1 cellular context compared by ENCODE assay signal in genomic region chr1:84705503-84705902, GRCh38.
TF ChIP-seq lines count a peak whose summit lies in the region.

No MANE protein-coding gene starts in this region.

TF ChIP-seq in IMR-90, 13 proteins besides CTCF, POLR2A, EP300 and RAD21 (continued from another document):
- TF ChIP-seq MXI1 (IDR thresholded peaks at IDR 0.05; ENCODE audit: borderline replicate concordance, low read depth, low read length): no peak
